In the genomic region with DNA sequence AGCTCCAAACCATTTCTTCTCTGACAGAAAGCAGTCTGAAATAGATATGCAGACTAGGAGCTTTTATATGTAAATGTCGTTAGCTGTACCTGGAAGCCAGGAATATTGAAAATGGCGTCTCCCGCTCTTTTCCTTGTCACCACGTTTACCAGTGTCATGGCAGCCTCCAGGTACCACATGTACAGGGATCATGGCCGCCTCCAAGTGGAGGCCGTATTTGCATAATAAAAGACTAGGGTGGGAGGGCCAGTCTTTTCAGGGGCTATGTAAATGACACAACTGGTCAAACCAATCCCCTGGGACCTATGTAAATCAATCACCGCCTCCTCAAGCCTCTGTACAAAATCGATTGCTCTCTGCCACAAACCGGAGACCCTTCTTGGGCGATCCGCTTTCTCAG, we compare ENCODE assay signal across 28 cellular contexts. TPM values are rescaled to one million over a fixed set of nuclear protein-coding genes. Genes with fewer than 3 reads are reported as not detected.
A peak's percentile ranks its signal among the peaks of the same experiment; 100 is the strongest.
DNase-seq lines count a peak whose midpoint lies in the region; ATAC-seq, FAIRE-seq and TF ChIP-seq lines count a peak whose summit lies in the region.
"Had no signal": no experiment of that assay in that cellular context is flagged by ENCODE, and none has a peak within 500 bp of the region (broad histone marks: within the 10 kb centered on the region; RNA-seq: fewer than 3 reads in every experiment).

No MANE protein-coding gene starts in this region.

- H3K27ac ChIP-seq in K562 (ENCODE audit: extremely low read depth, low read depth, low read length) = no peak overlapping the region
- no peak overlapping the region for H3K27ac ChIP-seq in testis
- H3K27ac ChIP-seq: A549; BLaER1 treated with 17β-estradiol and CSF1 and Interleukin-3, amounts not matched to agents 10 nM and 100 nM; PC-9; SJSA1 had no signal

- H3K4me2 ChIP-seq in K562 (ENCODE audit: insufficient read depth, low read length) = no peak overlapping the region
- H3K4me2 ChIP-seq: A549; BLaER1 treated with 17β-estradiol and CSF1 and Interleukin-3, amounts not matched to agents 10 nM and 100 nM; PC-9 had no signal

- no TSS peak for BruUV-seq in K562 (replicated peaks; lab: Mats Ljungman, UMichigan)

- intact Hi-C loops in K562 (cut with micrococcal nuclease) = no loop called here
- intact Hi-C loops in testis (cut with DNase I; ENCODE audit: low total_unique reads) = no loop called here

- H3K36me3 ChIP-seq in H7 (replicated peaks; ENCODE audit: control insufficient read depth, insufficient read depth, low read length) (no peaks in the 10 kb centered on the region), K562 (ENCODE audit: control insufficient read depth, insufficient read depth, low read length) (no peaks in the 10 kb centered on the region), testis (ENCODE audit: low read depth, missing control alignments) (no peaks in the 10 kb centered on the region)
- H3K36me3 ChIP-seq: BLaER1 treated with 17β-estradiol and CSF1 and Interleukin-3, amounts not matched to agents 10 nM and 100 nM; MG63; SJSA1 had no signal

- DNase-seq in NCI-H82 (lab: John Stamatoyannopoulos, UW) (peak; percentile 20), NCI-H82 treated with DMSO at 0.1 percent for 48 hours (lab: John Stamatoyannopoulos, UW; ENCODE audit: unreplicated experiment) (no peak), H7 (peak; percentile 29), K562 (ENCODE audit: extremely low read depth in 1 of 4, low spot score in 3 of 4) (peak in 1 of 4 experiments; percentile 15), testis (peak; percentile 32), middle frontal gyrus (ENCODE audit: extremely low spot score, low spot score) (no peak)
- no peak for DNase-seq in central memory CD4-positive, alpha-beta T cell
- DNase-seq: AML-193; CD4-positive, alpha-beta T cell; GOT3; KBM-7; MG63; NCI-H1048; NCI-H1417; NCI-H187; NCI-H526 treated with DMSO at 0.1 percent for 48 hours; PC-9; T-cell had no signal

- TF ChIP-seq EP300 in K562 (IDR thresholded peaks at IDR 0.05; ENCODE audit: low read length) = no peak

- ATAC-seq in K562 = no peak; the same call in 2 of the 3 replicates
- ATAC-seq: A549, GM12878, Right ventricle myocardium inferior, T-cell had no signal

- no peaks in the 10 kb centered on the region for H3K79me2 ChIP-seq in K562 (ENCODE audit: control insufficient read depth, insufficient read depth, low read length)

- no peaks in the 10 kb centered on the region for H3K9me1 ChIP-seq in K562 (ENCODE audit: control insufficient read depth, insufficient read depth, low read length)

- POLR2A ChIA-PET in K562 (lab: Yijun Ruan, JAX) = no interaction called here

- in situ Hi-C loops in K562 (cut with MboI) = no loop called here

- H4K20me1 ChIP-seq in K562 (replicated peaks; ENCODE audit: control insufficient read depth, insufficient read depth, low read length) = no peaks in the 10 kb centered on the region; the same call in 1 of the 2 replicates
- H4K20me1 ChIP-seq: BLaER1 treated with 17β-estradiol and CSF1 and Interleukin-3, amounts not matched to agents 10 nM and 100 nM had no signal

- no peak for TF ChIP-seq POLR2A in K562 (conservative IDR thresholded peaks at IDR 0.05)
- TF ChIP-seq POLR2A in testis (IDR thresholded peaks at IDR 0.05) = no peak

- H3K4me3 ChIP-seq in H7 (ENCODE audit: insufficient read depth, low read depth, low read length) (no peak overlapping the region), K562 (no peak overlapping the region), testis (peak overlapping the region in 1 of 2 donors; percentile 4)
- H3K4me3 ChIP-seq: A549; BLaER1 treated with 17β-estradiol and CSF1 and Interleukin-3, amounts not matched to agents 10 nM and 100 nM; GM12878; MG63; PC-9; SJSA1 had no signal

- H2AFZ ChIP-seq in K562 (ENCODE audit: low read depth, low read length) = no peak overlapping the region
- H2AFZ ChIP-seq: PC-9 had no signal

- no peak for TF ChIP-seq RAD21 in K562 (CRISPR knock-in tag; conservative IDR thresholded peaks at IDR 0.05 in 1 of 2, IDR thresholded peaks at IDR 0.05 in 1 of 2)

- WGBS in K562 (ENCODE audit: insufficient coverage, low coverage, missing lambda C conversion rate) = 14% methylated on average over 11 of the region's 11 CpGs
- 66 to 67% methylated on average over 11 of the region's 11 CpGs for WGBS in testis, 2 donors

- no peak for FAIRE-seq in K562 (lab: Jason Lieb, UNC)
- FAIRE-seq: A549, D721Med, G401.6, GM12878, HTR-8/SVneo had no signal

- H3K27me3 ChIP-seq in H7 (ENCODE audit: control insufficient read depth, insufficient read depth, low read length) (no peaks in the 10 kb centered on the region), K562 (ENCODE audit: control insufficient read depth in 2 of 2, insufficient read depth in 2 of 2, low read length in 2 of 2) (no peaks in the 10 kb centered on the region), testis (no peaks in the 10 kb centered on the region)
- H3K27me3 ChIP-seq: BLaER1 treated with 17β-estradiol and CSF1 and Interleukin-3, amounts not matched to agents 10 nM and 100 nM; MG63; SJSA1 had no signal

- TF ChIP-seq CTCF in K562 (IDR thresholded peaks at IDR 0.05 in 2 of 3, conservative IDR thresholded peaks at IDR 0.05 in 1 of 3; ENCODE audit: insufficient read depth in 2 of 3, low read depth in 1 of 3, low read length in 3 of 3) = no peak
- TF ChIP-seq CTCF in testis (IDR thresholded peaks at IDR 0.05) = no peak

- H3K4me1 ChIP-seq in K562 (replicated peaks in 1 of 2; ENCODE audit: control insufficient read depth in 2 of 2, insufficient read depth in 2 of 2, low read length in 2 of 2) (no peaks in the 10 kb centered on the region; a peak in 1 of 5 replicates), testis (no peaks in the 10 kb centered on the region)
- H3K4me1 ChIP-seq: A549; BLaER1 treated with 17β-estradiol and CSF1 and Interleukin-3, amounts not matched to agents 10 nM and 100 nM; SJSA1 had no signal

- H3K9ac ChIP-seq in K562 (ENCODE audit: insufficient read depth in 1 of 2, low read depth in 2 of 2, low read length in 2 of 2) = no peak overlapping the region
- H3K9ac ChIP-seq: BLaER1 treated with 17β-estradiol and CSF1 and Interleukin-3, amounts not matched to agents 10 nM and 100 nM had no signal

- H3K9me3 ChIP-seq in K562 (replicated peaks; ENCODE audit: control insufficient read depth, insufficient read depth, low read depth, low read length) = no peaks in the 10 kb centered on the region
- H3K9me3 ChIP-seq in testis = no peaks in the 10 kb centered on the region
- H3K9me3 ChIP-seq: A549; BLaER1 treated with 17β-estradiol and CSF1 and Interleukin-3, amounts not matched to agents 10 nM and 100 nM; MG63; SJSA1 had no signal

- CTCF ChIA-PET in K562 (lab: Yijun Ruan, JAX; ENCODE audit: low intra/inter-chr PET ratio) = no interaction called here

TF ChIP-seq in K562, 482 proteins besides CTCF, POLR2A, EP300 and RAD21 (continues in another document):
- TF ChIP-seq DIDO1 (tag; IDR thresholded peaks at IDR 0.05; ENCODE audit: low read depth) = no peak
- no peak for TF ChIP-seq ELF4 (CRISPR knock-in tag; IDR thresholded peaks at IDR 0.05)
- TF ChIP-seq TRIM25 (IDR thresholded peaks at IDR 0.05; ENCODE audit: borderline replicate concordance) = no peak
- TF ChIP-seq FOXJ3 (CRISPR knock-in tag; IDR thresholded peaks at IDR 0.05) = no peak
- no peak for TF ChIP-seq RBM34 (IDR thresholded peaks at IDR 0.05; ENCODE audit: borderline replicate concordance, insufficient read depth, low read length)
- TF ChIP-seq POLR2AphosphoS5 (IDR thresholded peaks at IDR 0.05; ENCODE audit: control insufficient read depth, insufficient read depth, low read depth, low read length) = no peak
- no peak for TF ChIP-seq BCOR (IDR thresholded peaks at IDR 0.05)
- TF ChIP-seq RFX7 (CRISPR knock-in tag; IDR thresholded peaks at IDR 0.05) = no peak

RNA-seq across cellular contexts. Expression of gene MYOCD, which starts 54.3 kb away (rescaled TPM):
- total RNA-seq in H7 (2014; rRNA removed; shearing (Covaris generic)) = 0.22 and 0.24 TPM in 2 replicates
- total RNA-seq in K562 (2011; cell fraction: chromatin; rRNA removed; ENCODE audit: low replicate concordance) = not detected in 2 replicates
- total RNA-seq in K562 (2011; cell fraction: nucleolus; rRNA removed) = not detected in 2 replicates
- total RNA-seq in K562 (2011; cell fraction: nucleoplasm; rRNA removed) = not detected in 2 replicates
- total RNA-seq in K562 (2014; rRNA removed) = not detected in 2 replicates
- total RNA-seq in K562 (2014; rRNA removed; fragmentation: Illumina TruSeq; extraction: Trizol) = not detected in 2 replicates
- total RNA-seq in K562 (2015; rRNA removed; fragmentation: Illumina TruSeq; extraction: Trizol) = not detected in 2 replicates
- total RNA-seq in K562 (2021) = not detected in 2 replicates
- polyA plus RNA-seq in K562 (2011; rRNA removed) = not detected in 2 replicates
- not detected in 2 replicates for polyA plus RNA-seq in K562 (2011; cell fraction: cytosol; rRNA removed)
- polyA plus RNA-seq in K562 (2011; cell fraction: nucleus; rRNA removed) = not detected in 2 replicates
- polyA plus RNA-seq in K562 (2012) = not detected in 2 replicates
- not detected in 2 replicates for polyA plus RNA-seq in K562 (2014; fragmentation: Illumina TruSeq; extraction: Trizol)
- polyA plus RNA-seq in K562 (2014; fragmentation: Nextera tagmentation; extraction: Ambion mirVana) = not detected
- polyA plus RNA-seq in K562 (2014; rRNA removed) = not detected in 2 replicates
- polyA minus RNA-seq in K562 (2011; rRNA and poly(A)+ RNA removed) = not detected in 2 replicates
- polyA minus RNA-seq in K562 (2011; cell fraction: cytosol; rRNA and poly(A)+ RNA removed) = not detected in 2 replicates
- not detected in 2 replicates for polyA minus RNA-seq in K562 (2011; cell fraction: nucleus; rRNA and poly(A)+ RNA removed)
- 10 to 100 TPM in 1 of 2 donors, 1 to 10 TPM in 1; 7.6 to 13.3 TPM for total RNA-seq in testis
- 7.3 TPM for polyA plus RNA-seq in testis (ENCODE audit: insufficient read depth, low read depth, low replicate concordance)
- total RNA-seq: CD4-positive, alpha-beta T cell; GM12878; PC-9; RPMI7951; T-cell; T-helper 2 cell treated with Interferon-gamma antibody and Interleukin-4, amounts not matched to agents 100 ng/mL and 5 ng/mL, for 36 hours had no signal
- polyA plus RNA-seq: GM12878 had no signal

Comparison
In these comparisons a context has a peak if more than half of its experiments do, and no peak if none do; other contexts are left out.
1. DNase-seq: peak in NCI-H82 (single experiment), H7 (single experiment) and testis (single experiment); none in NCI-H82 treated with DMSO at 0.1 percent for 48 hours (single experiment), middle frontal gyrus (single experiment) and central memory CD4-positive, alpha-beta T cell (single experiment).